In the genomic region with DNA sequence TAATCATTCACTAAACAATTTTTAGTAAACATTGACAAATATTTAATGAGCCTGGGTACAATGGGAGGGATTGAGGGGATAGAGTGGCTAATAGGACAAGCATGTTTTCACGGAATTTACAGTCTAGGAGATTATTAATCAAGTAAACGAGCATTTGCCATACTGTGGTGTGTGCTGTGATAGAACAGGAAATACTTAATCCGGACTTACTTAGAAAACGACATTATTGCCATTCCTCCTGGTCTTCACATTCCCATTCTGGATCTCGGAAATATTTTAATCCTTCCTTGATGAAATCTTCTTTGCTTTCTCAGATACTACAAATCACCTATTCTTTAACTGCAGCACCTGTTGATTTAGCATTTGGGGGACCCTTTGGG, we compare ENCODE assay signal across 8 cellular contexts. TPM values are rescaled to one million over a fixed set of nuclear protein-coding genes. Genes with fewer than 3 reads are reported as not detected.
DNase-seq lines count a peak whose midpoint lies in the region; ATAC-seq and TF ChIP-seq lines count a peak whose summit lies in the region.

No MANE protein-coding gene starts in this region.

- H4K20me1 ChIP-seq in OCI-LY7 (ENCODE audit: insufficient read depth, low read length): 0 out of 2 replicates have a peak, but pooled peaks cover 5% of the 10 kb centered on the region

- POLR2A ChIA-PET in OCI-LY7 (lab: Charles Lee): interaction anchor here (0.6 to 0.7 kb wide), 4 partner anchors 21 to 264 kb away, joined by 3 to 4 read pairs (median 4); no protein-coding TSS in a partner anchor

- peaks cover 35% of the 10 kb centered on the region for H3K36me3 ChIP-seq in OCI-LY7 (ENCODE audit: insufficient read depth, low read length)
- no peaks in the 10 kb centered on the region for H3K36me3 ChIP-seq in neutrophil

- H3K36me3 Mint-ChIP-seq in endothelial cell (ENCODE audit: low read depth, unreplicated experiment): peaks cover 4% of the 10 kb centered on the region

- H3K9me3 ChIP-seq in OCI-LY7 (ENCODE audit: low read length) (no peaks in the 10 kb centered on the region), neutrophil (no peaks in the 10 kb centered on the region)

- H3K4me3 ChIP-seq in OCI-LY7 (ENCODE audit: low read depth, low read length, poor library complexity, severe bottlenecking): peak overlapping the region; percentile 77
- H3K4me3 ChIP-seq in neutrophil (ENCODE audit: low read depth in 1 of 2, low read length in 1 of 2): peak overlapping the region; percentile 75 to 86

- no peaks in the 10 kb centered on the region for H3K27me3 ChIP-seq in neutrophil

- CTCF ChIA-PET in OCI-LY7 (lab: Charles Lee; ENCODE audit: unreplicated experiment): no interaction called here

- H3K27me3 Mint-ChIP-seq in endothelial cell (ENCODE audit: unreplicated experiment): peaks cover 7% of the 10 kb centered on the region

- peaks cover 14% of the 10 kb centered on the region for H3K4me1 Mint-ChIP-seq in endothelial cell (ENCODE audit: unreplicated experiment)

- TSS peak; percentile 72 for BruUV-seq in OCI-LY7 (replicated peaks; lab: Mats Ljungman, UMichigan)

- TF ChIP-seq CTCF in OCI-LY7 (conservative IDR thresholded peaks at IDR 0.05; ENCODE audit: low read length) (no peak), endothelial cell (IDR thresholded peaks at IDR 0.05; ENCODE audit: unreplicated experiment) (no peak), neutrophil (IDR thresholded peaks at IDR 0.05) (no peak)

- no peaks in the 10 kb centered on the region for H3K9me2 ChIP-seq in OCI-LY7 (ENCODE audit: insufficient read depth, low read length)

- peaks cover 50% of the 10 kb centered on the region for H3K79me2 ChIP-seq in OCI-LY7 (ENCODE audit: insufficient read depth, low read depth, low read length)

- ATAC-seq in GM19351 (IDR thresholded peaks at IDR 0.05; ENCODE audit: unreplicated experiment): no peak

- H3K27ac ChIP-seq in OCI-LY7 (ENCODE audit: low read depth, low read length, poor library complexity, severe bottlenecking) (peak overlapping the region; percentile 60), neutrophil (peak overlapping the region; percentile 85)

- DNase-seq in GM03348 (ENCODE audit: low spot score) (peak; percentile 37), OCI-LY7 (ENCODE audit: low spot score) (peak; percentile 23), endothelial cell (ENCODE audit: low spot score) (no peak), NCI-H1105 (lab: John Stamatoyannopoulos, UW) (no peak), NCI-H345 (lab: John Stamatoyannopoulos, UW) (no peak)
- DNase-seq in activated CD4-positive, alpha-beta T cell treated with anti-CD3 and anti-CD28 coated beads, Interleukin-2, amount 50 U/mL, for 48 hours: no peak

- peak overlapping the region; percentile 68 for H3K4me2 ChIP-seq in OCI-LY7 (ENCODE audit: low read length)

- H2AFZ ChIP-seq in OCI-LY7 (ENCODE audit: low read length): peak overlapping the region; percentile 33

- intact Hi-C loops in OCI-LY7 (cut with micrococcal nuclease; ENCODE audit: unreplicated experiment): loop anchor here (5.0 kb wide), 1 partner anchor 54 kb away; a partner anchor contains a TSS

- H3K4me1 ChIP-seq in OCI-LY7 (ENCODE audit: insufficient read depth, low read length, poor library complexity, severe bottlenecking): peaks cover 25% of the 10 kb centered on the region
- peaks cover 15 to 18% of the 10 kb centered on the region in 2 experiments for H3K4me1 ChIP-seq in neutrophil (ENCODE audit: control insufficient read depth in 1 of 2, insufficient read depth in 1 of 2, low read depth in 1 of 2, low read length in 1 of 2)

- peak overlapping the region; percentile 96 for H3K27ac Mint-ChIP-seq in endothelial cell (ENCODE audit: unreplicated experiment)

- no peaks in the 10 kb centered on the region for H3K9me3 Mint-ChIP-seq in endothelial cell (ENCODE audit: unreplicated experiment)

- peak overlapping the region; percentile 97 for H3K4me3 Mint-ChIP-seq in endothelial cell (ENCODE audit: unreplicated experiment)

RNA-seq across cellular contexts. Expression of a gene that starts 0.9 kb away (rescaled TPM):
- 27.7 and 38.2 TPM in 2 replicates for total RNA-seq in OCI-LY7 (2014; rRNA removed; shearing (Covaris generic))
- total RNA-seq in OCI-LY7 (2022) (67.1 and 68.0 TPM in 2 replicates), endothelial cell (ENCODE audit: unreplicated experiment) (47.3 TPM)

RNA-seq across cellular contexts. Expression of a gene that starts 39.7 kb away (rescaled TPM):
- total RNA-seq in OCI-LY7 (2014; rRNA removed; shearing (Covaris generic)): 9.7 and 13.4 TPM in 2 replicates
- total RNA-seq in OCI-LY7 (2022) (21.1 and 25.4 TPM in 2 replicates), endothelial cell (ENCODE audit: unreplicated experiment) (75.1 TPM)

RNA-seq across cellular contexts. Expression of a gene that starts 39.7 kb away (rescaled TPM):
- total RNA-seq in OCI-LY7 (2014; rRNA removed; shearing (Covaris generic)): 25.5 and 25.8 TPM in 2 replicates
- total RNA-seq in OCI-LY7 (2022) (24.0 and 25.7 TPM in 2 replicates), endothelial cell (ENCODE audit: unreplicated experiment) (41.7 TPM)

RNA-seq across cellular contexts. Expression of a gene that starts 52.1 kb away (rescaled TPM):
- 48.0 and 57.3 TPM in 2 replicates for total RNA-seq in OCI-LY7 (2014; rRNA removed; shearing (Covaris generic))
- total RNA-seq in OCI-LY7 (2022) (54.9 and 60.8 TPM in 2 replicates), endothelial cell (ENCODE audit: unreplicated experiment) (39.0 TPM)

RNA-seq across cellular contexts. Expression of a gene that starts 52.1 kb away (rescaled TPM):
- total RNA-seq in OCI-LY7 (2014; rRNA removed; shearing (Covaris generic)): 29.9 and 37.6 TPM in 2 replicates
- total RNA-seq in OCI-LY7 (2022): 61.3 and 62.5 TPM in 2 replicates
- 26.6 TPM for total RNA-seq in endothelial cell (ENCODE audit: unreplicated experiment)

Comparison
In these comparisons a context has a peak if more than half of its experiments do, and no peak if none do; other contexts are left out.
1. DNase-seq: peak in GM03348 (single experiment) and OCI-LY7 (single experiment); none in endothelial cell (single experiment), NCI-H1105 (single experiment), NCI-H345 (single experiment) and activated CD4-positive, alpha-beta T cell treated with anti-CD3 and anti-CD28 coated beads, Interleukin-2, amount 50 U/mL, for 48 hours (0 of 2).